In the genomic region with DNA sequence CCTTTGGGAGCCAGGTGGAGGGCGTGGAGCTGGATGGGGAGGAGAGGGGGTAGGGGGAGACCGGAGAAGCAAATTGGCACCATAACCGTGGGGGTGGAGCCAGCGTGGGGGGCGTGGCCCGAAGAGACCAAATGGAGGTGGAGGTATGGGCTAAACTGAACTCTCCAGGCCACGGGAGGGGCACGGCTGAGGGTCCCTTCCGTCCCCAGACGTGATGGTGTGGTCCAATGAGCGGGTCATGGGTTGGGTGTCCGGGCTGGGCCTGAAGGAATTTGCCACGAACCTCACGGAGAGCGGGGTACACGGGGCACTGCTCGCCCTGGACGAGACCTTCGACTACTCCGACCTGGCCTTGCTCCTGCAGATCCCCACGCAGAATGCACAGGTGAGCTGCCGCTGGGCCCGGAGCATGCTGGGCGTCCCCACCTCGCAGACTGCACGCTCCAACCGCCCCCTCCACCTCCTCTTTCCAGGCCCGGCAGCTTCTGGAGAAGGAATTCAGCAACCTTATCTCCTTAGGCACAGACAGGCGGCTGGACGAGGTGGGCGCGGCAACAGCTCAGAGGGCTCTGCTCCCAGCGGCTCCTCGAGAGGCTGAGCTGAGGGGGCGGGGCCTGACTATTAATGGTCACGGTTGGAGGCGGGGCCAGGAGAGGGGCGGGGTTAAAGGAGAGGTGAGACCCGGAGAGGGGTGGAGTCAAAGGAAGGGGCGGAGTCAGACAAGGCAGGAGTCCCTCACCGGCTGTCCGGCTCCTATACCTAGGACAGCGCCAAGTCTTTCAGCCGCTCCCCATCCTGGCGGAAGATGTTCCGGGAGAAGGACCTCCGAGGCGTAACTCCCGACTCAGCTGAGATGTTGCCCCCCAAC, we compare ENCODE assay signal across 1 cellular context.
TF ChIP-seq lines count a peak whose summit lies in the region.

No MANE protein-coding gene starts in this region.

TF ChIP-seq in GM23338, 12 proteins besides CTCF, POLR2A, EP300 and RAD21 (continued from another document):
- TF ChIP-seq, protein P1, sequence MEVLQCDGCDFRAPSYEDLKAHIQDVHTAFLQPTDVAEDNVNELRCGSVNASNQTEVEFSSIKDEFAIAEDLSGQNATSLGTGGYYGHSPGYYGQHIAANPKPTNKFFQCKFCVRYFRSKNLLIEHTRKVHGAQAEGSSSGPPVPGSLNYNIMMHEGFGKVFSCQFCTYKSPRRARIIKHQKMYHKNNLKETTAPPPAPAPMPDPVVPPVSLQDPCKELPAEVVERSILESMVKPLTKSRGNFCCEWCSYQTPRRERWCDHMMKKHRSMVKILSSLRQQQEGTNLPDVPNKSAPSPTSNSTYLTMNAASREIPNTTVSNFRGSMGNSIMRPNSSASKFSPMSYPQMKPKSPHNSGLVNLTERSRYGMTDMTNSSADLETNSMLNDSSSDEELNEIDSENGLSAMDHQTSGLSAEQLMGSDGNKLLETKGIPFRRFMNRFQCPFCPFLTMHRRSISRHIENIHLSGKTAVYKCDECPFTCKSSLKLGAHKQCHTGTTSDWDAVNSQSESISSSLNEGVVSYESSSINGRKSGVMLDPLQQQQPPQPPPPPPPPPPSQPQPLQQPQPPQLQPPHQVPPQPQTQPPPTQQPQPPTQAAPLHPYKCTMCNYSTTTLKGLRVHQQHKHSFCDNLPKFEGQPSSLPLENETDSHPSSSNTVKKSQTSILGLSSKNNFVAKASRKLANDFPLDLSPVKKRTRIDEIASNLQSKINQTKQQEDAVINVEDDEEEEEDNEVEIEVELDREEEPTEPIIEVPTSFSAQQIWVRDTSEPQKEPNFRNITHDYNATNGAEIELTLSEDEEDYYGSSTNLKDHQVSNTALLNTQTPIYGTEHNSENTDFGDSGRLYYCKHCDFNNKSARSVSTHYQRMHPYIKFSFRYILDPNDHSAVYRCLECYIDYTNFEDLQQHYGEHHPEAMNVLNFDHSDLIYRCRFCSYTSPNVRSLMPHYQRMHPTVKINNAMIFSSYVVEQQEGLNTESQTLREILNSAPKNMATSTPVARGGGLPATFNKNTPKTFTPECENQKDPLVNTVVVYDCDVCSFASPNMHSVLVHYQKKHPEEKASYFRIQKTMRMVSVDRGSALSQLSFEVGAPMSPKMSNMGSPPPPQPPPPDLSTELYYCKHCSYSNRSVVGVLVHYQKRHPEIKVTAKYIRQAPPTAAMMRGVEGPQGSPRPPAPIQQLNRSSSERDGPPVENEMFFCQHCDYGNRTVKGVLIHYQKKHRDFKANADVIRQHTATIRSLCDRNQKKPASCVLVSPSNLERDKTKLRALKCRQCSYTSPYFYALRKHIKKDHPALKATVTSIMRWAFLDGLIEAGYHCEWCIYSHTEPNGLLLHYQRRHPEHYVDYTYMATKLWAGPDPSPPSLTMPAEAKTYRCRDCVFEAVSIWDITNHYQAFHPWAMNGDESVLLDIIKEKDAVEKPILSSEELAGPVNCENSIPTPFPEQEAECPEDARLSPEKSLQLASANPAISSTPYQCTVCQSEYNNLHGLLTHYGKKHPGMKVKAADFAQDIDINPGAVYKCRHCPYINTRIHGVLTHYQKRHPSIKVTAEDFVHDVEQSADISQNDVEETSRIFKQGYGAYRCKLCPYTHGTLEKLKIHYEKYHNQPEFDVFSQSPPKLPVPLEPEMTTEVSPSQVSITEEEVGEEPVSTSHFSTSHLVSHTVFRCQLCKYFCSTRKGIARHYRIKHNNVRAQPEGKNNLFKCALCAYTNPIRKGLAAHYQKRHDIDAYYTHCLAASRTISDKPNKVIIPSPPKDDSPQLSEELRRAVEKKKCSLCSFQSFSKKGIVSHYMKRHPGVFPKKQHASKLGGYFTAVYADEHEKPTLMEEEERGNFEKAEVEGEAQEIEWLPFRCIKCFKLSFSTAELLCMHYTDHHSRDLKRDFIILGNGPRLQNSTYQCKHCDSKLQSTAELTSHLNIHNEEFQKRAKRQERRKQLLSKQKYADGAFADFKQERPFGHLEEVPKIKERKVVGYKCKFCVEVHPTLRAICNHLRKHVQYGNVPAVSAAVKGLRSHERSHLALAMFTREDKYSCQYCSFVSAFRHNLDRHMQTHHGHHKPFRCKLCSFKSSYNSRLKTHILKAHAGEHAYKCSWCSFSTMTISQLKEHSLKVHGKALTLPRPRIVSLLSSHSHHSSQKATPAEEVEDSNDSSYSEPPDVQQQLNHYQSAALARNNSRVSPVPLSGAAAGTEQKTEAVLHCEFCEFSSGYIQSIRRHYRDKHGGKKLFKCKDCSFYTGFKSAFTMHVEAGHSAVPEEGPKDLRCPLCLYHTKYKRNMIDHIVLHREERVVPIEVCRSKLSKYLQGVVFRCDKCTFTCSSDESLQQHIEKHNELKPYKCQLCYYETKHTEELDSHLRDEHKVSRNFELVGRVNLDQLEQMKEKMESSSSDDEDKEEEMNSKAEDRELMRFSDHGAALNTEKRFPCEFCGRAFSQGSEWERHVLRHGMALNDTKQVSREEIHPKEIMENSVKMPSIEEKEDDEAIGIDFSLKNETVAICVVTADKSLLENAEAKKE (CRISPR knock-in tag; IDR thresholded peaks at IDR 0.05) = no peak
- TF ChIP-seq EZH2 (IDR thresholded peaks at IDR 0.05; ENCODE audit: low read depth, unreplicated experiment) (no peak), POLR2AphosphoS5 (IDR thresholded peaks at IDR 0.05; ENCODE audit: low read depth) (peak; percentile 78), EZH2phosphoT487 (IDR thresholded peaks at IDR 0.05; ENCODE audit: unreplicated experiment) (no peak), ZNF114 (CRISPR knock-in tag; IDR thresholded peaks at IDR 0.05) (no peak)
- TF ChIP-seq, protein P2, sequence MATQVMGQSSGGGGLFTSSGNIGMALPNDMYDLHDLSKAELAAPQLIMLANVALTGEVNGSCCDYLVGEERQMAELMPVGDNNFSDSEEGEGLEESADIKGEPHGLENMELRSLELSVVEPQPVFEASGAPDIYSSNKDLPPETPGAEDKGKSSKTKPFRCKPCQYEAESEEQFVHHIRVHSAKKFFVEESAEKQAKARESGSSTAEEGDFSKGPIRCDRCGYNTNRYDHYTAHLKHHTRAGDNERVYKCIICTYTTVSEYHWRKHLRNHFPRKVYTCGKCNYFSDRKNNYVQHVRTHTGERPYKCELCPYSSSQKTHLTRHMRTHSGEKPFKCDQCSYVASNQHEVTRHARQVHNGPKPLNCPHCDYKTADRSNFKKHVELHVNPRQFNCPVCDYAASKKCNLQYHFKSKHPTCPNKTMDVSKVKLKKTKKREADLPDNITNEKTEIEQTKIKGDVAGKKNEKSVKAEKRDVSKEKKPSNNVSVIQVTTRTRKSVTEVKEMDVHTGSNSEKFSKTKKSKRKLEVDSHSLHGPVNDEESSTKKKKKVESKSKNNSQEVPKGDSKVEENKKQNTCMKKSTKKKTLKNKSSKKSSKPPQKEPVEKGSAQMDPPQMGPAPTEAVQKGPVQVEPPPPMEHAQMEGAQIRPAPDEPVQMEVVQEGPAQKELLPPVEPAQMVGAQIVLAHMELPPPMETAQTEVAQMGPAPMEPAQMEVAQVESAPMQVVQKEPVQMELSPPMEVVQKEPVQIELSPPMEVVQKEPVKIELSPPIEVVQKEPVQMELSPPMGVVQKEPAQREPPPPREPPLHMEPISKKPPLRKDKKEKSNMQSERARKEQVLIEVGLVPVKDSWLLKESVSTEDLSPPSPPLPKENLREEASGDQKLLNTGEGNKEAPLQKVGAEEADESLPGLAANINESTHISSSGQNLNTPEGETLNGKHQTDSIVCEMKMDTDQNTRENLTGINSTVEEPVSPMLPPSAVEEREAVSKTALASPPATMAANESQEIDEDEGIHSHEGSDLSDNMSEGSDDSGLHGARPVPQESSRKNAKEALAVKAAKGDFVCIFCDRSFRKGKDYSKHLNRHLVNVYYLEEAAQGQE (IDR thresholded peaks at IDR 0.05; ENCODE audit: unreplicated experiment) = peak; percentile 75
